In genomic region chr6:56852249-56852606, GRCh38 we compare ENCODE assay signal across 8 cellular contexts.
DNase-seq lines count a peak whose midpoint lies in the region; ATAC-seq and TF ChIP-seq lines count a peak whose summit lies in the region.

No MANE protein-coding gene starts in this region.

- peaks cover 18% of the 10 kb centered on the region for H3K4me1 Mint-ChIP-seq in CD4-positive, alpha-beta T cell (ENCODE audit: low read depth)
- peaks cover 13 to 24% (median 17%) of the 10 kb centered on the region in 4 donors for H3K4me1 Mint-ChIP-seq in CD4-positive, alpha-beta memory T cell

- no peaks in the 10 kb centered on the region for H3K9me3 Mint-ChIP-seq in CD4-positive, alpha-beta T cell
- H3K9me3 Mint-ChIP-seq in CD4-positive, alpha-beta memory T cell = peaks cover 0 to 5% (median 0%) of the 10 kb centered on the region in 8 donors

- H3K36me3 Mint-ChIP-seq in CD4-positive, alpha-beta T cell (ENCODE audit: low read depth) = no peaks in the 10 kb centered on the region
- peaks cover 0 to 3% of the 10 kb centered on the region in 2 donors for H3K36me3 Mint-ChIP-seq in CD4-positive, alpha-beta memory T cell

- H3K9me3 ChIP-seq in Panc1 (ENCODE audit: control insufficient read depth, insufficient read depth, low read depth, low read length) = no peaks in the 10 kb centered on the region
- no peaks in the 10 kb centered on the region for H3K9me3 ChIP-seq in CD4-positive, alpha-beta T cell (ENCODE audit: control insufficient read depth, low read length)
- no peaks in the 10 kb centered on the region for H3K9me3 ChIP-seq in CD4-positive, alpha-beta memory T cell (ENCODE audit: control insufficient read depth in 1 of 2, low read length in 2 of 2)

- no peaks in the 10 kb centered on the region for H3K27me3 ChIP-seq in Panc1 (ENCODE audit: control insufficient read depth, insufficient read depth, low read length)
- peaks cover 32% of the 10 kb centered on the region for H3K27me3 ChIP-seq in CD4-positive, alpha-beta T cell (ENCODE audit: control insufficient read depth, insufficient read depth, low read length)
- H3K27me3 ChIP-seq in CD4-positive, alpha-beta memory T cell (ENCODE audit: insufficient read depth, low read length) = peaks cover 3% of the 10 kb centered on the region

- H3K4me3 ChIP-seq in Panc1 (ENCODE audit: low read depth in 2 of 2, low read length in 2 of 2) = peak overlapping the region; percentile 42 to 63
- no peak overlapping the region for H3K4me3 ChIP-seq in CD4-positive, alpha-beta memory T cell (ENCODE audit: low read length in 2 of 2)

- H3K4me3 Mint-ChIP-seq in CD4-positive, alpha-beta T cell = no peak overlapping the region
- peak overlapping the region in 4 of 8 donors; percentile 6 to 86 (median 78) for H3K4me3 Mint-ChIP-seq in CD4-positive, alpha-beta memory T cell

- CTCF ChIA-PET in Panc1 (lab: Charles Lee) = interaction anchor here (0.8 to 1.5 kb wide), 6 partner anchors 12 to 214 kb away, joined by 3 to 9 read pairs (median 4); no protein-coding TSS in a partner anchor
- CTCF ChIA-PET in CD4-positive, alpha-beta T cell (lab: Charles Lee) = no interaction called here
- CTCF ChIA-PET in CD4-positive, alpha-beta memory T cell (lab: Charles Lee; ENCODE audit: partially characterized antibody) = interaction anchor here (1.1 to 1.9 kb wide), 3 partner anchors 8 to 494 kb away, joined by 3 to 5 read pairs (median 4); no protein-coding TSS in a partner anchor

- POLR2A ChIA-PET in Panc1 (lab: Charles Lee) = no interaction called here
- POLR2A ChIA-PET in CD4-positive, alpha-beta T cell (lab: Charles Lee) = no interaction called here
- POLR2A ChIA-PET in CD4-positive, alpha-beta memory T cell (lab: Charles Lee; ENCODE audit: partially characterized antibody) = no interaction called here

- H3K4me1 ChIP-seq in Panc1 (ENCODE audit: control insufficient read depth, insufficient read depth, low read length) = peaks cover 44% of the 10 kb centered on the region
- peaks cover 9% of the 10 kb centered on the region for H3K4me1 ChIP-seq in CD4-positive, alpha-beta memory T cell (ENCODE audit: insufficient read depth, low read length)

- DNase-seq in ELR (ENCODE audit: low read depth) = peak; percentile 51
- no peak for DNase-seq in Panc1 (ENCODE audit: low read depth, low spot score)
- peak; percentile 64 for DNase-seq in midbrain (lab: John Stamatoyannopoulos, UW)
- no peak for DNase-seq in NCI-H774 (lab: John Stamatoyannopoulos, UW)
- no peak for DNase-seq in CD4-positive, alpha-beta T cell
- no peak for DNase-seq in CD4-positive, alpha-beta memory T cell

- in situ Hi-C loops in Panc1 (cut with HindIII; ENCODE audit: low pct_unique_long_range_greater_than_20kb, low sequenced_read_pairs) = no loop called here

- BruUV-seq in Panc1 (replicated peaks; lab: Mats Ljungman, UMichigan) = no TSS peak

- intact Hi-C loops in Panc1 (cut with micrococcal nuclease; ENCODE audit: unreplicated experiment) = loop anchor here (5.0 kb wide), 1 partner anchor 215 kb away; no protein-coding TSS in a partner anchor
- intact Hi-C loops in CD4-positive, alpha-beta T cell (cut with DNase I, micrococcal nuclease) = loop anchor here in 1 of 2 experiments (5.0 kb wide), 2 partner anchors 145 to 215 kb away; no protein-coding TSS in a partner anchor
- intact Hi-C loops in CD4-positive, alpha-beta memory T cell (cut with micrococcal nuclease) = loop anchor here (1.0 to 5.0 kb wide), 3 partner anchors 143 to 495 kb away; no protein-coding TSS in a partner anchor

- H3K27me3 Mint-ChIP-seq in CD4-positive, alpha-beta T cell = peaks cover 57% of the 10 kb centered on the region
- peaks cover 26 to 42% of the 10 kb centered on the region in 2 donors for H3K27me3 Mint-ChIP-seq in CD4-positive, alpha-beta memory T cell

- H3K27ac ChIP-seq in Panc1 (ENCODE audit: low read length) = peak overlapping the region; percentile 82
- H3K27ac ChIP-seq in CD4-positive, alpha-beta T cell (ENCODE audit: low read depth, low read length) = no peak overlapping the region
- no peak overlapping the region for H3K27ac ChIP-seq in CD4-positive, alpha-beta memory T cell (ENCODE audit: low read depth, low read length)

- no peak overlapping the region for H3K27ac Mint-ChIP-seq in CD4-positive, alpha-beta T cell
- no peak overlapping the region for H3K27ac Mint-ChIP-seq in CD4-positive, alpha-beta memory T cell

- TF ChIP-seq CTCF in Panc1 (IDR thresholded peaks at IDR 0.05) = no peak
- no peak for TF ChIP-seq CTCF in CD4-positive, alpha-beta T cell (IDR thresholded peaks at IDR 0.05)

- ATAC-seq in GM21737 (IDR thresholded peaks at IDR 0.05; ENCODE audit: unreplicated experiment) (peak; percentile 25), Panc1 (peak; percentile 53), GM19455 (IDR thresholded peaks at IDR 0.05; ENCODE audit: unreplicated experiment) (no peak)
- no peak for ATAC-seq in CD4-positive, alpha-beta T cell (ENCODE audit: poor library complexity)

- no peaks in the 10 kb centered on the region for H3K36me3 ChIP-seq in Panc1 (ENCODE audit: control insufficient read depth, insufficient read depth, low read length)
- no peaks in the 10 kb centered on the region for H3K36me3 ChIP-seq in CD4-positive, alpha-beta memory T cell (ENCODE audit: insufficient read depth, low read length)

Comparison
In these comparisons a context has a peak if more than half of its experiments do, and no peak if none do; other contexts are left out.
1. DNase-seq: peak in ELR (single experiment) and midbrain (single experiment); none in Panc1 (single experiment), NCI-H774 (single experiment), CD4-positive, alpha-beta T cell (0 of 10) and CD4-positive, alpha-beta memory T cell (0 of 5).
2. ATAC-seq: peak in GM21737 (single experiment) and Panc1 (single experiment); none in CD4-positive, alpha-beta T cell (single experiment) and GM19455 (single experiment).
3. H3K4me3 ChIP-seq: peak in Panc1 (2 of 2); none in CD4-positive, alpha-beta memory T cell (0 of 2).